Comparison of ENCODE assay signal across 10 cellular contexts in the genomic region with DNA sequence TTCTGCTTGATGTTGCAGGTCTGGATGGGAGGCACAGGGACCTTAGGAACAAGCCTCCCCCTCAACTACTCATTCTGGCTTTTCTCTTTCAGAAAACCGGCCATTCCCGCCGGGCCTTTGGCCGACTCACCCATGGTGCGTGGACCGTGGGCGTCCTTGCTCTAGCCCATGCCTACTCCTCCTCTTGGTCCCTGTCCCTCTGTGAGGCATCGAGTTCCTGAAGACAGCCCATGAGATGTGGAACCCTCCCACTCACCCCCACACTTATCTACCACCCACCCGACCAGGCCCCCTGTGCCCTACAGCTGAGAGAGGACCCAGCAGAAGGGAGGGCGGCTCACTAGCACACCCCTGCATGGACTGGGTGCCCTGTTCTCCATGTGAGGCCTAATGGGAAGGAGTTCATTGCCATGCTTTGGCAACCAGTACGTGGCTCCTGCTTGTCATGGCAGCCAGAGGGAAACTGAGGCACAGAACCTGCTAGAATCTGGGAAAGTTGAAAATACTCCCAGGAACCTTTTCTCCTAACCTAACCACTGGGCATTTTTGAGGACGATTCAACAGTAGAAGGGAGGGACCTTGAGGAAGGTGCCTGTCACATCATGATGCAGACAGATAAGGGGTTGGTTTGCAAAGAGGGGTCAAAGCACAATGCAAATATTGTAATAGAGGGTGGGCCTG. TPM values are rescaled to one million over a fixed set of nuclear protein-coding genes. Genes with fewer than 3 reads are reported as not detected.
A peak's percentile ranks its signal among the peaks of the same experiment; 100 is the strongest.
DNase-seq lines count a peak whose midpoint lies in the region; ATAC-seq and TF ChIP-seq lines count a peak whose summit lies in the region.
"Had no signal": no experiment of that assay in that cellular context is flagged by ENCODE, and none has a peak within 500 bp of the region (broad histone marks: within the 10 kb centered on the region; RNA-seq: fewer than 3 reads in every experiment).

No MANE protein-coding gene starts in this region.

- H3K79me2 ChIP-seq in ACC112 (ENCODE audit: control insufficient read depth, insufficient read depth, low read length, unreplicated experiment) (no peaks in the 10 kb centered on the region), HCT116 (ENCODE audit: insufficient read depth, low read length) (no peaks in the 10 kb centered on the region), mammary epithelial cell (ENCODE audit: insufficient read depth, low read length) (peaks cover 21% of the 10 kb centered on the region)

- no peaks in the 10 kb centered on the region for H3K9me3 ChIP-seq in HCT116 (ENCODE audit: control insufficient read depth in 1 of 2, insufficient read depth in 1 of 2, low read depth in 1 of 2, low read length in 2 of 2)
- no peaks in the 10 kb centered on the region for H3K9me3 ChIP-seq in mammary epithelial cell (replicated peaks; ENCODE audit: insufficient read depth, low read length)
- H3K9me3 ChIP-seq in neuron (ENCODE audit: low read length) = no peaks in the 10 kb centered on the region

- POLR2A ChIA-PET in HCT116 (lab: Charles Lee) = no interaction called here

- H3K4me1 ChIP-seq in ACC112 (ENCODE audit: control insufficient read depth, insufficient read depth, low read length, unreplicated experiment) (peaks cover 36% of the 10 kb centered on the region), HCT116 (ENCODE audit: control insufficient read depth in 1 of 2, insufficient read depth in 2 of 2, low read length in 2 of 2) (peaks cover 12 to 32% of the 10 kb centered on the region in 2 experiments), mammary epithelial cell (ENCODE audit: insufficient read depth, low read length) (peaks cover 52% of the 10 kb centered on the region), neuron (ENCODE audit: insufficient read depth, low read length) (peaks cover 31% of the 10 kb centered on the region)

- RAD21 ChIA-PET in HCT116 (lab: Charles Lee; ENCODE audit: low non-redundant PET in 1 of 2, low total read pairs in 2 of 2, uncharacterized antibody in 2 of 2, unreplicated experiment in 2 of 2) = no interaction called here

- no peak overlapping the region for H3K27ac Mint-ChIP-seq in endothelial cell (ENCODE audit: unreplicated experiment)

- CTCF ChIA-PET in HCT116 (lab: Charles Lee) (interaction anchor here (0.6 to 1.9 kb wide), 2 partner anchors 9 to 13 kb away, joined by 3 to 9 read pairs; no protein-coding TSS in a partner anchor), mammary epithelial cell (lab: Charles Lee; ENCODE audit: low non-redundant PET) (no interaction called here)

- TF ChIP-seq CTCF in HCT116 (IDR thresholded peaks at IDR 0.05 in 2 of 3, conservative IDR thresholded peaks at IDR 0.05 in 1 of 3; ENCODE audit: borderline replicate concordance in 1 of 3, insufficient read depth in 1 of 3, low read depth in 2 of 3, low read length in 2 of 3) = no peak
- TF ChIP-seq CTCF in mammary epithelial cell (conservative IDR thresholded peaks at IDR 0.05 in 1 of 2, IDR thresholded peaks at IDR 0.05 in 1 of 2; ENCODE audit: extremely low read depth in 1 of 2, insufficient read depth in 1 of 2, low read depth in 1 of 2, low read length in 2 of 2) = no peak
- no peak for TF ChIP-seq CTCF in endothelial cell (IDR thresholded peaks at IDR 0.05; ENCODE audit: unreplicated experiment)

- dilution Hi-C loops in mammary epithelial cell (cut with HindIII; ENCODE audit: low sequenced_read_pairs) = no loop called here

- H3K4me2 ChIP-seq in HCT116 (ENCODE audit: low read length) = peak overlapping the region; percentile 100
- peak overlapping the region; percentile 76 for H3K4me2 ChIP-seq in mammary epithelial cell (ENCODE audit: insufficient read depth, low read depth, low read length)

- no peaks in the 10 kb centered on the region for H3K9me2 ChIP-seq in HCT116 (ENCODE audit: insufficient read depth)

- no peak overlapping the region for H2AFZ ChIP-seq in ACC112 (ENCODE audit: low read length, unreplicated experiment)
- H2AFZ ChIP-seq in HCT116 (ENCODE audit: low read depth, low read length, poor library complexity, severe bottlenecking) = no peak overlapping the region
- no peak overlapping the region for H2AFZ ChIP-seq in mammary epithelial cell (ENCODE audit: low read depth, low read length)
- H2AFZ ChIP-seq in neuron (ENCODE audit: low read depth, low read length) = no peak overlapping the region

- ATAC-seq in HCT116 (no peak), GM21576 (IDR thresholded peaks at IDR 0.05; ENCODE audit: unreplicated experiment) (no peak)

- TF ChIP-seq RAD21 in HCT116 (IDR thresholded peaks at IDR 0.05; ENCODE audit: low read depth) = no peak

- H3K36me3 ChIP-seq in ACC112 (ENCODE audit: insufficient read depth, low read length) (no peaks in the 10 kb centered on the region), HCT116 (ENCODE audit: control insufficient read depth in 1 of 2, insufficient read depth in 2 of 2, low read length in 2 of 2) (peaks cover 0 to 3% of the 10 kb centered on the region in 2 experiments; a peak in 1 of 4 replicates), mammary epithelial cell (ENCODE audit: insufficient read depth, low read length) (no peaks in the 10 kb centered on the region), neuron (ENCODE audit: insufficient read depth, low read length) (no peaks in the 10 kb centered on the region)

- peaks cover 26% of the 10 kb centered on the region for H3K4me1 Mint-ChIP-seq in endothelial cell (ENCODE audit: unreplicated experiment)

- no peak for TF ChIP-seq POLR2A in HCT116 (IDR thresholded peaks at IDR 0.05; ENCODE audit: borderline replicate concordance, extremely low read depth, insufficient read depth, insufficient read length)

- no peak overlapping the region for H3K4me3 Mint-ChIP-seq in endothelial cell (ENCODE audit: unreplicated experiment)

- TSS peak; percentile 61 for BruUV-seq in HCT116 (replicated peaks; lab: Mats Ljungman, UMichigan)
- BruUV-seq in mammary epithelial cell (replicated peaks; lab: Mats Ljungman, UMichigan) = TSS peak; percentile 59

- intact Hi-C loops in HCT116 (cut with micrococcal nuclease) = no loop called here
- intact Hi-C loops in mammary epithelial cell (cut with micrococcal nuclease) = loop anchor here (5.0 kb wide), 1 partner anchor 54 kb away; the partner anchor contains the start of gene GMPPA

- H3K9me3 Mint-ChIP-seq in endothelial cell (ENCODE audit: unreplicated experiment) = no peaks in the 10 kb centered on the region

- peaks cover 4% of the 10 kb centered on the region for H3K36me3 Mint-ChIP-seq in endothelial cell (ENCODE audit: low read depth, unreplicated experiment)

- in situ Hi-C loops in mammary epithelial cell (cut with MboI; ENCODE audit: low sequenced_read_pairs in 2 of 2) = no loop called here

- peaks cover 18% of the 10 kb centered on the region for H3K27me3 Mint-ChIP-seq in endothelial cell (ENCODE audit: unreplicated experiment)

- H3K4me3 ChIP-seq in ACC112 (ENCODE audit: low read depth, low read length) = peak overlapping the region; percentile 83
- peak overlapping the region; percentile 55 to 67 for H3K4me3 ChIP-seq in HCT116 (replicated peaks in 1 of 2; ENCODE audit: low read depth in 1 of 2, low read length in 2 of 2)
- peak overlapping the region; percentile 40 to 63 (median 60) for H3K4me3 ChIP-seq in mammary epithelial cell (replicated peaks in 1 of 3; ENCODE audit: insufficient read depth in 1 of 3, low read depth in 2 of 3, low read length in 3 of 3)
- peak overlapping the region; percentile 49 for H3K4me3 ChIP-seq in neuron (ENCODE audit: low read length)

- H4K20me1 ChIP-seq in HCT116 (ENCODE audit: insufficient read depth) (no peaks in the 10 kb centered on the region), mammary epithelial cell (ENCODE audit: insufficient read depth, low read length) (no peaks in the 10 kb centered on the region)

- no peak overlapping the region for H3K27ac ChIP-seq in ACC112 (ENCODE audit: low read depth, low read length)
- no peak overlapping the region for H3K27ac ChIP-seq in HCT116 (ENCODE audit: low read depth, low read length)
- H3K27ac ChIP-seq in mammary epithelial cell (ENCODE audit: insufficient read depth, low read depth, low read length) = peak overlapping the region; percentile 27

- no peak overlapping the region for H3K9ac ChIP-seq in HCT116 (ENCODE audit: low read length)
- peak overlapping the region; percentile 39 for H3K9ac ChIP-seq in mammary epithelial cell (ENCODE audit: insufficient read depth, low read length)

- DNase-seq in HCT116 (ENCODE audit: low read depth, low spot score) = no peak
- peak; percentile 27 for DNase-seq in mammary epithelial cell
- DNase-seq in GOT3 (lab: John Stamatoyannopoulos, UW) = no peak
- DNase-seq in endothelial cell (ENCODE audit: low spot score) = no peak
- DNase-seq in T1000 (lab: John Stamatoyannopoulos, UW) = no peak
- DNase-seq: DMS 273 treated with DMSO at 0.1 percent for 48 hours had no signal

- H3K27me3 ChIP-seq in ACC112 (ENCODE audit: insufficient read depth, low read length) = no peaks in the 10 kb centered on the region
- no peaks in the 10 kb centered on the region for H3K27me3 ChIP-seq in HCT116 (ENCODE audit: insufficient read depth, low read length)
- H3K27me3 ChIP-seq in mammary epithelial cell (ENCODE audit: insufficient read depth, low read length) = no peaks in the 10 kb centered on the region
- peaks cover 30% of the 10 kb centered on the region for H3K27me3 ChIP-seq in neuron (ENCODE audit: insufficient read depth, low read length)

- WGBS in mammary epithelial cell (ENCODE audit: low coverage, missing lambda C conversion rate) = 54% methylated on average over 10 of the region's 12 CpGs

TF ChIP-seq in HCT116, 20 proteins besides CTCF, POLR2A, EP300 and RAD21 (continues in another document):
- TF ChIP-seq ELF1 (IDR thresholded peaks at IDR 0.05; ENCODE audit: borderline replicate concordance, low read depth) = no peak
- TF ChIP-seq ZFX (IDR thresholded peaks at IDR 0.05) = no peak
- TF ChIP-seq SRF (IDR thresholded peaks at IDR 0.05; ENCODE audit: low read depth) = no peak
- TF ChIP-seq EZH2 (IDR thresholded peaks at IDR 0.05) = no peak

RNA-seq across cellular contexts. Expression of gene SPEG, which starts 8.5 kb away (rescaled TPM):
- 56.6 TPM for total RNA-seq in HCT116 (2021; ENCODE audit: unreplicated experiment)
- 52.7 and 53.2 TPM in 2 replicates for polyA plus RNA-seq in HCT116 (2012)
- total RNA-seq in mammary epithelial cell = 10 to 100 TPM; 47.2 to 77.6 TPM
- 33.4 TPM for polyA plus RNA-seq in mammary epithelial cell
- polyA minus RNA-seq in mammary epithelial cell = 34.6 TPM
- total RNA-seq in endothelial cell (ENCODE audit: unreplicated experiment) = 6.1 TPM

RNA-seq across cellular contexts. Expression of gene DES, which starts 25.0 kb away (rescaled TPM):
- total RNA-seq in HCT116 (2021; ENCODE audit: unreplicated experiment) (4.2 TPM), mammary epithelial cell (under 1 TPM in 1 of 2 donors, not detected in 1; 0.33 TPM), endothelial cell (ENCODE audit: unreplicated experiment) (0.10 TPM)
- 5.4 and 7.3 TPM in 2 replicates for polyA plus RNA-seq in HCT116 (2012)
- polyA plus RNA-seq in mammary epithelial cell = 0.07 TPM
- not detected for polyA minus RNA-seq in mammary epithelial cell
- total RNA-seq: activated CD8-positive, alpha-beta memory T cell treated with anti-CD3 and anti-CD28 coated beads for 36 hours had no signal

RNA-seq across cellular contexts. Expression of gene DNPEP, which starts 55.4 kb away (rescaled TPM):
- total RNA-seq in HCT116 (2021; ENCODE audit: unreplicated experiment) = 80.1 TPM
- 106 and 109 TPM in 2 replicates for polyA plus RNA-seq in HCT116 (2012)
- total RNA-seq in mammary epithelial cell = 10 to 100 TPM; 49.5 to 58.5 TPM
- 56.4 TPM for polyA plus RNA-seq in mammary epithelial cell
- polyA minus RNA-seq in mammary epithelial cell = 123 TPM
- total RNA-seq in endothelial cell (ENCODE audit: unreplicated experiment) = 49.6 TPM

RNA-seq across cellular contexts. Expression of gene GMPPA, which starts 55.5 kb away (rescaled TPM):
- 71.8 TPM for total RNA-seq in HCT116 (2021; ENCODE audit: unreplicated experiment)
- 78.5 and 89.8 TPM in 2 replicates for polyA plus RNA-seq in HCT116 (2012)
- 10 to 100 TPM; 37.8 to 50.1 TPM for total RNA-seq in mammary epithelial cell
- polyA plus RNA-seq in mammary epithelial cell = 69.6 TPM
- polyA minus RNA-seq in mammary epithelial cell = 90.8 TPM
- total RNA-seq in endothelial cell (ENCODE audit: unreplicated experiment) = 30.2 TPM
